8 cellular contexts compared by ENCODE assay signal in the genomic region with DNA sequence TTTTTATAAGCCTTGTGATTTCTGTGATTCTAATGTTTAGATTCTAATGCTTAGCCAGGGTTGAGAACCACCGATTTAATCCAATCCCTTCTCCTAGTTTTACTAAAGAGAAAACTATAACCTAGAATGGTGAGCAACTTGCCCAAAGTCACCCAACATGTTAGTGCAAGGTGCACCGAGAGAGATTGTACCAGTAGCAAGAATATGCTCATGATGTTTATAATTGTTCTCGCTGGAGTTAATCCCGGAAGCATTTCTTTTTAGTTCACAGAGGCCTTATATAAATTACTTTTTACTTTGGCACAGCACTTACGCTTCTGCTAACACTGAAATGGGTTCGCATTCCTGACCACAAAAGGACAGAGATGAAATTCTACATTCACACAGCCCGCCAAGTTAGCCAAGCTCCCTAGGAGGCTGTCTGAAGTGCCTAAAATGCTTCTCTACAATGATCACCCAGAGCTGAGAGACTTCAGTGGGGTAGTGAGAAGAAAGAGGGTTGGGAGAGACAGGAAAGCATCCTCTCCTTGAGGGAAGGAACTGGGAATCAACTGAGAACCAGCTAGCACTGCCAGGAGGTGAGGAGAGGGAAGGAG. TPM values are rescaled to one million over a fixed set of nuclear protein-coding genes. Genes with fewer than 3 reads are reported as not detected.
DNase-seq lines count a peak whose midpoint lies in the region; ATAC-seq and TF ChIP-seq lines count a peak whose summit lies in the region.

No MANE protein-coding gene starts in this region.

- H3K36me3 ChIP-seq in SJSA1 = peaks cover 1% of the 10 kb centered on the region; the same call in 1 of the 2 replicates
- no peaks in the 10 kb centered on the region for H3K36me3 ChIP-seq in fibroblast of lung (ENCODE audit: control insufficient read depth, insufficient read depth, low read length)
- H3K36me3 ChIP-seq in sigmoid colon = no peaks in the 10 kb centered on the region

- H3K9ac ChIP-seq in fibroblast of lung (ENCODE audit: insufficient read depth, low read length) = no peak overlapping the region

- H4K20me1 ChIP-seq in fibroblast of lung (ENCODE audit: control insufficient read depth, extremely low read depth, insufficient read depth, low read length) = no peaks in the 10 kb centered on the region

- peak overlapping the region; percentile 72; the same call in 1 of the 2 replicates for H3K27ac ChIP-seq in SJSA1
- H3K27ac ChIP-seq in fibroblast of lung (ENCODE audit: insufficient read depth, low read length) = peak overlapping the region; percentile 90
- peak overlapping the region; percentile 100 for H3K27ac ChIP-seq in sigmoid colon

- H3K4me3 ChIP-seq in GM12875 (ENCODE audit: low read depth, low read length) = peak overlapping the region; percentile 78
- peak overlapping the region; percentile 60 for H3K4me3 ChIP-seq in SJSA1
- H3K4me3 ChIP-seq in fibroblast of lung (replicated peaks in 1 of 4; ENCODE audit: control extremely low read depth in 1 of 4, insufficient read depth in 1 of 4, low read depth in 3 of 4, low read length in 4 of 4) = peak overlapping the region; percentile 53 to 77 (median 66)
- peak overlapping the region; percentile 56 to 63 (median 60) for H3K4me3 ChIP-seq in sigmoid colon

- H2AFZ ChIP-seq in fibroblast of lung (ENCODE audit: low read length) = peak overlapping the region; percentile 63

- H3K9me3 ChIP-seq in SJSA1 (replicated peaks) (no peaks in the 10 kb centered on the region), fibroblast of lung (ENCODE audit: control insufficient read depth, insufficient read depth, low read depth, low read length) (no peaks in the 10 kb centered on the region), sigmoid colon (no peaks in the 10 kb centered on the region)

- intact Hi-C loops in sigmoid colon (cut with DNase I) = no loop called here

- H3K4me1 ChIP-seq in SJSA1 (replicated peaks) (peaks cover 26% of the 10 kb centered on the region), fibroblast of lung (ENCODE audit: control insufficient read depth, extremely low read depth, insufficient read depth, low read length) (peaks cover 58% of the 10 kb centered on the region), sigmoid colon (peaks cover 0 to 87% (median 75%) of the 10 kb centered on the region in 4 donors)

- WGBS in sigmoid colon, 2 donors = 54 to 74% methylated on average over 7 of the region's 7 CpGs

- H3K79me2 ChIP-seq in fibroblast of lung (ENCODE audit: control insufficient read depth, insufficient read depth, low read length) = peaks cover 4% of the 10 kb centered on the region

- ATAC-seq in GM19397 (IDR thresholded peaks at IDR 0.05; ENCODE audit: unreplicated experiment) (no peak), GM21529 (IDR thresholded peaks at IDR 0.05; ENCODE audit: unreplicated experiment) (no peak)

- DNase-seq in SJSA1 (ENCODE audit: low read depth in 1 of 2, low spot score in 2 of 2) = no peak
- DNase-seq in fibroblast of lung (ENCODE audit: low read depth in 2 of 2) = peak in 1 of 2 donors; percentile 66
- peak; percentile 75 for DNase-seq in sigmoid colon
- DNase-seq in DMS 273 (lab: John Stamatoyannopoulos, UW; ENCODE audit: unreplicated experiment) = no peak
- no peak for DNase-seq in stimulated activated naive CD4-positive, alpha-beta T cell treated with Interleukin-2 at 50 U/mL for 16 hours (lab: John Stamatoyannopoulos, UW)

- peak in 1 of 2 donors; percentile 39 for TF ChIP-seq POLR2A in sigmoid colon (IDR thresholded peaks at IDR 0.05)

- no peak for TF ChIP-seq CTCF in GM12875 (IDR thresholded peaks at IDR 0.05; ENCODE audit: borderline replicate concordance, insufficient read depth, low read depth, low read length)
- TF ChIP-seq CTCF in fibroblast of lung (conservative IDR thresholded peaks at IDR 0.05 in 1 of 2, IDR thresholded peaks at IDR 0.05 in 1 of 2; ENCODE audit: low read depth in 1 of 2, low read length in 2 of 2) = no peak
- no peak for TF ChIP-seq CTCF in sigmoid colon (IDR thresholded peaks at IDR 0.05)

- TF ChIP-seq EP300 in sigmoid colon (IDR thresholded peaks at IDR 0.05) = peak in 3 of 4 donors; percentile 17 to 59 (median 51)

- peak overlapping the region; percentile 81 for H3K4me2 ChIP-seq in fibroblast of lung (ENCODE audit: extremely low read depth, insufficient read depth, low read length)

- H3K27me3 ChIP-seq in SJSA1 (replicated peaks) (peaks cover 6% of the 10 kb centered on the region; the same call in 1 of the 2 replicates), fibroblast of lung (ENCODE audit: control insufficient read depth, insufficient read depth, low read length) (no peaks in the 10 kb centered on the region), sigmoid colon (no peaks in the 10 kb centered on the region)

RNA-seq across cellular contexts. Expression of gene BLOC1S1, which starts 0.6 kb away (rescaled TPM):
- total RNA-seq in SJSA1 (2014; rRNA removed; shearing (Covaris generic)) = 82.0 and 91.9 TPM in 2 replicates
- 90.9 and 103 TPM in 2 replicates for total RNA-seq in fibroblast of lung
- polyA plus RNA-seq in fibroblast of lung = 163 and 240 TPM in 2 replicates
- polyA plus RNA-seq in fibroblast of lung (2012) = 197 and 272 TPM in 2 replicates
- 56.6 and 74.8 TPM in 2 replicates for polyA minus RNA-seq in fibroblast of lung (ENCODE audit: low replicate concordance)
- total RNA-seq in sigmoid colon = 100 to 1,000 TPM; 173 to 356 (median 317) TPM
- polyA plus RNA-seq in sigmoid colon = 100 to 1,000 TPM; 329 to 655 (median 634) TPM

RNA-seq across cellular contexts. Expression of gene RDH5, which starts 4.9 kb away (rescaled TPM):
- 0.22 and 1.9 TPM in 2 replicates for total RNA-seq in SJSA1 (2014; rRNA removed; shearing (Covaris generic))
- 12.1 and 49.2 TPM in 2 replicates for total RNA-seq in fibroblast of lung
- polyA plus RNA-seq in fibroblast of lung = 11.1 and 16.7 TPM in 2 replicates
- polyA plus RNA-seq in fibroblast of lung (2012) = 12.2 and 18.0 TPM in 2 replicates
- 5.8 and 17.1 TPM in 2 replicates for polyA minus RNA-seq in fibroblast of lung (ENCODE audit: low replicate concordance)
- total RNA-seq in sigmoid colon = 10 to 100 TPM; 11.2 to 37.5 (median 32.1) TPM
- 10 to 100 TPM in 2 of 3 donors, 1 to 10 TPM in 1; 8.4 to 34.4 (median 27.1) TPM for polyA plus RNA-seq in sigmoid colon

RNA-seq across cellular contexts. Expression of gene ITGA7, which starts 7.6 kb away (rescaled TPM):
- 0.24 TPM in 1 of 2 replicates, not detected in the other for total RNA-seq in SJSA1 (2014; rRNA removed; shearing (Covaris generic))
- total RNA-seq in fibroblast of lung (40.3 and 130 TPM in 2 replicates), sigmoid colon (100 to 1,000 TPM in 3 of 4 donors, 10 to 100 TPM in 1; 66.6 to 588 (median 204) TPM)
- polyA plus RNA-seq in fibroblast of lung (42.7 and 46.4 TPM in 2 replicates), sigmoid colon (10 to 100 TPM in 1 of 3 donors, 1 to 10 TPM in 2; 1.8 to 21.0 (median 3.6) TPM)
- 69.4 and 83.1 TPM in 2 replicates for polyA plus RNA-seq in fibroblast of lung (2012)
- 129 and 132 TPM in 2 replicates for polyA minus RNA-seq in fibroblast of lung (ENCODE audit: low replicate concordance)

RNA-seq across cellular contexts. Expression of gene CD63, which starts 13.5 kb away (rescaled TPM):
- total RNA-seq in SJSA1 (2014; rRNA removed; shearing (Covaris generic)) = 1,021 and 1,450 TPM in 2 replicates
- total RNA-seq in fibroblast of lung (3,001 and 3,424 TPM in 2 replicates), sigmoid colon (100 to 1,000 TPM; 670 to 933 (median 849) TPM)
- polyA plus RNA-seq in fibroblast of lung (2,890 and 3,456 TPM in 2 replicates), sigmoid colon (1,000 to 10,000 TPM in 1 of 3 donors, 100 to 1,000 TPM in 2; 450 to 1,058 (median 486) TPM)
- 2,634 and 2,984 TPM in 2 replicates for polyA plus RNA-seq in fibroblast of lung (2012)
- polyA minus RNA-seq in fibroblast of lung (ENCODE audit: low replicate concordance) = 405 and 549 TPM in 2 replicates

RNA-seq across cellular contexts. Expression of gene GDF11, which starts 27.7 kb away (rescaled TPM):
- 1.7 and 2.7 TPM in 2 replicates for total RNA-seq in SJSA1 (2014; rRNA removed; shearing (Covaris generic))
- total RNA-seq in fibroblast of lung (3.1 and 4.3 TPM in 2 replicates), sigmoid colon (10 to 100 TPM in 1 of 4 donors, 1 to 10 TPM in 3; 4.3 to 12.2 (median 4.6) TPM)
- polyA plus RNA-seq in fibroblast of lung (9.4 and 11.1 TPM in 2 replicates), sigmoid colon (1 to 10 TPM; 1.2 to 3.9 (median 2.4) TPM)
- polyA plus RNA-seq in fibroblast of lung (2012) = 19.1 and 23.6 TPM in 2 replicates
- 27.3 and 38.4 TPM in 2 replicates for polyA minus RNA-seq in fibroblast of lung (ENCODE audit: low replicate concordance)

Comparison
In these comparisons a context has a peak if more than half of its experiments do, and no peak if none do; other contexts are left out.
1. RNA of gene ITGA7, which starts 7.6 kb away (total RNA-seq): 66.6 to 588 TPM in sigmoid colon and 40.3 to 130 TPM in fibroblast of lung; 0.24 TPM in SJSA1; every median in the first group is over 10 times any median in the second.
2. Peak in every context shown above with its lines, with median percentiles within 50 percentile points of each other: H3K4me3 ChIP-seq and H3K27ac ChIP-seq.